1 cellular context compared by ENCODE assay signal in the genomic region with DNA sequence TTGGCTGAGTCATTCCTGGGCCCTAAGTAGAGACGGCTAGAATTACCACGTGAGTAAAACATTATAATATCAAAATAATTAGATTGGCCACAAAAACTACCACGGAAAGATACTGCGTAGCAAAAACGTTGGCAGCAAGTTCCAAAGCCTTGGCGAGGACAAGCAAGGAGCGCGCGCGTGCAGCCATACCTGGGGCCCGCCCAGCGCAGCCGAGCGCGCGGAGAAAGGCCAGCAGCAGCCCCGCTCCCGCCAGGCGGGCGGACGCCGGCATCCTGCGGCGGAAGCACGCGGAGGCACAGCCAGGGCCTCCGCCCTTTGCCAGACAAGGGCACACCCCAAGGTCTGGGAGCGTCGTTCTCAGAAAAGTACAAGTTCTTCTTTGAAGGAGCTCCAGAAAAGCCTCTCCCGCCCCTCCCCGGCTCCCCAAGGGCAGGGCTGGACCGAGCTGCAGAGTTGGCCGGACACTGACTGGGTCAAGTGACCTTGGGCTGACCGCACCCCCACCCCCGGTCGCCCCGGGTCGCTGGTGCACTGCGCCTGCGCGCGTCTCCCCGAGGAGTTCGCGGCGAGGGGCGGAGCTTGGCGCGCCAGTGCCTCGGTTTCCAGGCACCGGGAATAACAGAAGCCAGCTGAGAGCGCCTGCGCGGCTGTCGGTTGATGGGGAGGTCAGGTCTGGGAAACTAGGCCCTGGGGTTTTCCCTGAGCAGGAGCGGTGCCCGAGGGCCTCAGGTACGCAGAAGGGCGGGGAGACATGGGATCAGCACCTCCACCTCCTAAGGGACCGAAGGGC.
TF ChIP-seq lines count a peak whose summit lies in the region.

Gene ZC2HC1C, plus strand, starts transcription at position 621 of the 790 bp plus-strand sequence. CDS start 933 bp downstream, outside the sequence.

TF ChIP-seq in HepG2, 621 proteins besides CTCF, POLR2A, EP300 and RAD21 (continued from another document and continues in another):
- TF ChIP-seq, protein P1, sequence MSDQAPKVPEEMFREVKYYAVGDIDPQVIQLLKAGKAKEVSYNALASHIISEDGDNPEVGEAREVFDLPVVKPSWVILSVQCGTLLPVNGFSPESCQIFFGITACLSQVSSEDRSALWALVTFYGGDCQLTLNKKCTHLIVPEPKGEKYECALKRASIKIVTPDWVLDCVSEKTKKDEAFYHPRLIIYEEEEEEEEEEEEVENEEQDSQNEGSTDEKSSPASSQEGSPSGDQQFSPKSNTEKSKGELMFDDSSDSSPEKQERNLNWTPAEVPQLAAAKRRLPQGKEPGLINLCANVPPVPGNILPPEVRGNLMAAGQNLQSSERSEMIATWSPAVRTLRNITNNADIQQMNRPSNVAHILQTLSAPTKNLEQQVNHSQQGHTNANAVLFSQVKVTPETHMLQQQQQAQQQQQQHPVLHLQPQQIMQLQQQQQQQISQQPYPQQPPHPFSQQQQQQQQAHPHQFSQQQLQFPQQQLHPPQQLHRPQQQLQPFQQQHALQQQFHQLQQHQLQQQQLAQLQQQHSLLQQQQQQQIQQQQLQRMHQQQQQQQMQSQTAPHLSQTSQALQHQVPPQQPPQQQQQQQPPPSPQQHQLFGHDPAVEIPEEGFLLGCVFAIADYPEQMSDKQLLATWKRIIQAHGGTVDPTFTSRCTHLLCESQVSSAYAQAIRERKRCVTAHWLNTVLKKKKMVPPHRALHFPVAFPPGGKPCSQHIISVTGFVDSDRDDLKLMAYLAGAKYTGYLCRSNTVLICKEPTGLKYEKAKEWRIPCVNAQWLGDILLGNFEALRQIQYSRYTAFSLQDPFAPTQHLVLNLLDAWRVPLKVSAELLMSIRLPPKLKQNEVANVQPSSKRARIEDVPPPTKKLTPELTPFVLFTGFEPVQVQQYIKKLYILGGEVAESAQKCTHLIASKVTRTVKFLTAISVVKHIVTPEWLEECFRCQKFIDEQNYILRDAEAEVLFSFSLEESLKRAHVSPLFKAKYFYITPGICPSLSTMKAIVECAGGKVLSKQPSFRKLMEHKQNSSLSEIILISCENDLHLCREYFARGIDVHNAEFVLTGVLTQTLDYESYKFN (CRISPR knock-in tag; conservative IDR thresholded peaks at IDR 0.05): peak; percentile 25; the same call in 1 of the 2 replicates
- TF ChIP-seq ZNF280B (CRISPR knock-in tag; IDR thresholded peaks at IDR 0.05; ENCODE audit: borderline replicate concordance) (no peak), ARHGAP35 (CRISPR knock-in tag; IDR thresholded peaks at IDR 0.05; ENCODE audit: borderline replicate concordance) (no peak; the same call in 1 of the 2 replicates), BRCA1 (CRISPR knock-in tag; IDR thresholded peaks at IDR 0.05) (no peak), DR1 (CRISPR knock-in tag; IDR thresholded peaks at IDR 0.05) (peak; percentile 57; the same call in 1 of the 2 replicates), HNRNPH1 (optimal IDR thresholded peaks at IDR 0.05; ENCODE audit: low read depth, low read length) (no peak), SPEN (CRISPR knock-in tag; IDR thresholded peaks at IDR 0.05; ENCODE audit: low read depth) (peak; percentile 64; the same call in 1 of the 2 replicates), ZNF547 (CRISPR knock-in tag; IDR thresholded peaks at IDR 0.05) (peak; percentile 27; the same call in 1 of the 2 replicates), ZSCAN29 (CRISPR knock-in tag; conservative IDR thresholded peaks at IDR 0.05) (no peak), NFIC (IDR thresholded peaks at IDR 0.05; ENCODE audit: low read length) (no peak), MLX (CRISPR knock-in tag; IDR thresholded peaks at IDR 0.05) (no peak), ISL2 (CRISPR knock-in tag; IDR thresholded peaks at IDR 0.05) (peak; percentile 59; the same call in 1 of the 2 replicates), ZNF101 (CRISPR knock-in tag; IDR thresholded peaks at IDR 0.05; ENCODE audit: borderline replicate concordance, low read depth) (no peak), ZBTB1 (CRISPR knock-in tag; IDR thresholded peaks at IDR 0.05; ENCODE audit: borderline replicate concordance) (no peak), SMARCE1 (IDR thresholded peaks at IDR 0.05; ENCODE audit: borderline replicate concordance) (no peak), ZNF235 (CRISPR knock-in tag; IDR thresholded peaks at IDR 0.05; ENCODE audit: borderline replicate concordance) (peak; percentile 56; the same call in 1 of the 2 replicates), SRSF4 (IDR thresholded peaks at IDR 0.05; ENCODE audit: low read depth, low read length, poor library complexity, severe bottlenecking) (no peak), ZNF883 (CRISPR knock-in tag; IDR thresholded peaks at IDR 0.05; ENCODE audit: not compliant biosample characterization) (peak; percentile 17), CEBPZ (IDR thresholded peaks at IDR 0.05; ENCODE audit: low read length) (no peak), HNF4A (CRISPR knock-in tag; IDR thresholded peaks at IDR 0.05) (peak; percentile 33; the same call in 1 of the 2 replicates), CENPX (CRISPR knock-in tag; IDR thresholded peaks at IDR 0.05) (no peak), REPIN1 (CRISPR knock-in tag; IDR thresholded peaks at IDR 0.05; ENCODE audit: borderline replicate concordance, low read depth) (0 out of 2 replicates have a peak, but pooled peaks have one; percentile 53), ZSCAN12 (CRISPR knock-in tag; IDR thresholded peaks at IDR 0.05) (0 out of 2 replicates have a peak, but pooled peaks have one; percentile 39), NONO (IDR thresholded peaks at IDR 0.05) (no peak), NONO (CRISPR knock-in tag; conservative IDR thresholded peaks at IDR 0.05) (peak; percentile 72; the same call in 1 of the 2 replicates), TBP (CRISPR knock-in tag; IDR thresholded peaks at IDR 0.05) (0 out of 2 replicates have a peak, but pooled peaks have one; percentile 69), ZNF773 (CRISPR knock-in tag; IDR thresholded peaks at IDR 0.05; ENCODE audit: borderline replicate concordance) (0 out of 2 replicates have a peak, but pooled peaks have one; percentile 76), ZNF225 (CRISPR knock-in tag; IDR thresholded peaks at IDR 0.05) (no peak), PHF20 (CRISPR knock-in tag; IDR thresholded peaks at IDR 0.05) (peak; percentile 67), ZNF205 (CRISPR knock-in tag; IDR thresholded peaks at IDR 0.05) (no peak), RBM39 (IDR thresholded peaks at IDR 0.05; ENCODE audit: low read depth, low read length, poor library complexity, severe bottlenecking) (peak; percentile 21), ADNP (CRISPR knock-in tag; IDR thresholded peaks at IDR 0.05) (no peak)
- TF ChIP-seq, protein P2, sequence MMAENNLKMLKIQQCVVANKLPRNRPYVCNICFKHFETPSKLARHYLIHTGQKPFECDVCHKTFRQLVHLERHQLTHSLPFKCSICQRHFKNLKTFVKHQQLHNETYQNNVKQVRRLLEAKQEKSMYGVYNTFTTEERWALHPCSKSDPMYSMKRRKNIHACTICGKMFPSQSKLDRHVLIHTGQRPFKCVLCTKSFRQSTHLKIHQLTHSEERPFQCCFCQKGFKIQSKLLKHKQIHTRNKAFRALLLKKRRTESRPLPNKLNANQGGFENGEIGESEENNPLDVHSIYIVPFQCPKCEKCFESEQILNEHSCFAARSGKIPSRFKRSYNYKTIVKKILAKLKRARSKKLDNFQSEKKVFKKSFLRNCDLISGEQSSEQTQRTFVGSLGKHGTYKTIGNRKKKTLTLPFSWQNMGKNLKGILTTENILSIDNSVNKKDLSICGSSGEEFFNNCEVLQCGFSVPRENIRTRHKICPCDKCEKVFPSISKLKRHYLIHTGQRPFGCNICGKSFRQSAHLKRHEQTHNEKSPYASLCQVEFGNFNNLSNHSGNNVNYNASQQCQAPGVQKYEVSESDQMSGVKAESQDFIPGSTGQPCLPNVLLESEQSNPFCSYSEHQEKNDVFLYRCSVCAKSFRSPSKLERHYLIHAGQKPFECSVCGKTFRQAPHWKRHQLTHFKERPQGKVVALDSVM (CRISPR knock-in tag; IDR thresholded peaks at IDR 0.05): no peak; the same call in 1 of the 2 replicates
- TF ChIP-seq, protein P3, sequence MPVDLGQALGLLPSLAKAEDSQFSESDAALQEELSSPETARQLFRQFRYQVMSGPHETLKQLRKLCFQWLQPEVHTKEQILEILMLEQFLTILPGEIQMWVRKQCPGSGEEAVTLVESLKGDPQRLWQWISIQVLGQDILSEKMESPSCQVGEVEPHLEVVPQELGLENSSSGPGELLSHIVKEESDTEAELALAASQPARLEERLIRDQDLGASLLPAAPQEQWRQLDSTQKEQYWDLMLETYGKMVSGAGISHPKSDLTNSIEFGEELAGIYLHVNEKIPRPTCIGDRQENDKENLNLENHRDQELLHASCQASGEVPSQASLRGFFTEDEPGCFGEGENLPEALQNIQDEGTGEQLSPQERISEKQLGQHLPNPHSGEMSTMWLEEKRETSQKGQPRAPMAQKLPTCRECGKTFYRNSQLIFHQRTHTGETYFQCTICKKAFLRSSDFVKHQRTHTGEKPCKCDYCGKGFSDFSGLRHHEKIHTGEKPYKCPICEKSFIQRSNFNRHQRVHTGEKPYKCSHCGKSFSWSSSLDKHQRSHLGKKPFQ (CRISPR knock-in tag; IDR thresholded peaks at IDR 0.05; ENCODE audit: insufficient replicate concordance): peak; percentile 57
- TF ChIP-seq, protein P4, sequence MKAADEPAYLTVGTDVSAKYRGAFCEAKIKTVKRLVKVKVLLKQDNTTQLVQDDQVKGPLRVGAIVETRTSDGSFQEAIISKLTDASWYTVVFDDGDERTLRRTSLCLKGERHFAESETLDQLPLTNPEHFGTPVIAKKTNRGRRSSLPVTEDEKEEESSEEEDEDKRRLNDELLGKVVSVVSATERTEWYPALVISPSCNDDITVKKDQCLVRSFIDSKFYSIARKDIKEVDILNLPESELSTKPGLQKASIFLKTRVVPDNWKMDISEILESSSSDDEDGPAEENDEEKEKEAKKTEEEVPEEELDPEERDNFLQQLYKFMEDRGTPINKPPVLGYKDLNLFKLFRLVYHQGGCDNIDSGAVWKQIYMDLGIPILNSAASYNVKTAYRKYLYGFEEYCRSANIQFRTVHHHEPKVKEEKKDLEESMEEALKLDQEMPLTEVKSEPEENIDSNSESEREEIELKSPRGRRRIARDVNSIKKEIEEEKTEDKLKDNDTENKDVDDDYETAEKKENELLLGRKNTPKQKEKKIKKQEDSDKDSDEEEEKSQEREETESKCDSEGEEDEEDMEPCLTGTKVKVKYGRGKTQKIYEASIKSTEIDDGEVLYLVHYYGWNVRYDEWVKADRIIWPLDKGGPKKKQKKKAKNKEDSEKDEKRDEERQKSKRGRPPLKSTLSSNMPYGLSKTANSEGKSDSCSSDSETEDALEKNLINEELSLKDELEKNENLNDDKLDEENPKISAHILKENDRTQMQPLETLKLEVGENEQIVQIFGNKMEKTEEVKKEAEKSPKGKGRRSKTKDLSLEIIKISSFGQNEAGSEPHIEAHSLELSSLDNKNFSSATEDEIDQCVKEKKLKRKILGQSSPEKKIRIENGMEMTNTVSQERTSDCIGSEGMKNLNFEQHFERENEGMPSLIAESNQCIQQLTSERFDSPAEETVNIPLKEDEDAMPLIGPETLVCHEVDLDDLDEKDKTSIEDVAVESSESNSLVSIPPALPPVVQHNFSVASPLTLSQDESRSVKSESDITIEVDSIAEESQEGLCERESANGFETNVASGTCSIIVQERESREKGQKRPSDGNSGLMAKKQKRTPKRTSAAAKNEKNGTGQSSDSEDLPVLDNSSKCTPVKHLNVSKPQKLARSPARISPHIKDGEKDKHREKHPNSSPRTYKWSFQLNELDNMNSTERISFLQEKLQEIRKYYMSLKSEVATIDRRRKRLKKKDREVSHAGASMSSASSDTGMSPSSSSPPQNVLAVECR (CRISPR knock-in tag; IDR thresholded peaks at IDR 0.05; ENCODE audit: borderline replicate concordance): peak; percentile 89
- TF ChIP-seq, protein P5, sequence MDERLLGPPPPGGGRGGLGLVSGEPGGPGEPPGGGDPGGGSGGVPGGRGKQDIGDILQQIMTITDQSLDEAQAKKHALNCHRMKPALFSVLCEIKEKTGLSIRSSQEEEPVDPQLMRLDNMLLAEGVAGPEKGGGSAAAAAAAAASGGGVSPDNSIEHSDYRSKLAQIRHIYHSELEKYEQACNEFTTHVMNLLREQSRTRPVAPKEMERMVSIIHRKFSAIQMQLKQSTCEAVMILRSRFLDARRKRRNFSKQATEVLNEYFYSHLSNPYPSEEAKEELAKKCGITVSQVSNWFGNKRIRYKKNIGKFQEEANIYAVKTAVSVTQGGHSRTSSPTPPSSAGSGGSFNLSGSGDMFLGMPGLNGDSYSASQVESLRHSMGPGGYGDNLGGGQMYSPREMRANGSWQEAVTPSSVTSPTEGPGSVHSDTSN (CRISPR knock-in tag; IDR thresholded peaks at IDR 0.05): no peak
